ENCODE assay signal across 8 cellular contexts in genomic region chr11:34633990-34634725, GRCh38. TPM values are rescaled to one million over a fixed set of nuclear protein-coding genes. Genes with fewer than 3 reads are reported as not detected.
DNase-seq lines count a peak whose midpoint lies in the region; ATAC-seq and TF ChIP-seq lines count a peak whose summit lies in the region.

No MANE protein-coding gene starts in this region.

- ATAC-seq in activated T-cell treated with anti-CD3 and anti-CD28 coated beads, Interleukin-2, amount 50 U/mL, for 72 hours (replicated peaks in 1 of 2), result peak in 1 of 2 donors; percentile 76
- peak; percentile 67 for ATAC-seq in HG03025 (IDR thresholded peaks at IDR 0.05; ENCODE audit: low FRiP score, unreplicated experiment)

- intact Hi-C loops in head of caudate nucleus (cut with DNase I), result no loop called here

- H3K27me3 Mint-ChIP-seq in activated T-cell treated with anti-CD3 and anti-CD28 coated beads, Interleukin-2, amount 50 U/mL, for 72 hours (ENCODE audit: low read depth), result peaks cover 34% of the 10 kb centered on the region

- no peaks in the 10 kb centered on the region for H3K9me3 Mint-ChIP-seq in activated T-cell treated with anti-CD3 and anti-CD28 coated beads, Interleukin-2, amount 50 U/mL, for 72 hours

- H3K4me3 ChIP-seq in fibroblast of the aortic adventitia (ENCODE audit: low read depth, low read length), result no peak overlapping the region

- no peak for TF ChIP-seq CTCF in fibroblast of the aortic adventitia (IDR thresholded peaks at IDR 0.05; ENCODE audit: insufficient read depth, low read length)

- no peaks in the 10 kb centered on the region for H3K36me3 Mint-ChIP-seq in activated T-cell treated with anti-CD3 and anti-CD28 coated beads, Interleukin-2, amount 50 U/mL, for 72 hours (ENCODE audit: insufficient read depth in 2 of 2)

- no peak for DNase-seq in activated T-cell treated with anti-CD3 and anti-CD28 coated beads, Interleukin-2, amount 50 U/mL, for 72 hours
- DNase-seq in activated T-cell treated with anti-CD3 and anti-CD28 coated beads for 4 hours (no peak), NOMO-1 (lab: John Stamatoyannopoulos, UW; ENCODE audit: unreplicated experiment in 2 of 2) (peak; percentile 83 to 96), fibroblast of the aortic adventitia (ENCODE audit: low read depth) (peak; percentile 67), NCI-H774 (lab: John Stamatoyannopoulos, UW) (no peak), head of caudate nucleus (no peak)
- no peak for DNase-seq in stimulated activated CD4-positive, alpha-beta T cell treated with anti-CD3 and anti-CD28 coated beads, Interleukin-15, amount 100 ng/mL, for 24 hours

- peak overlapping the region in 1 of 2 donors; percentile 63 for H3K4me3 Mint-ChIP-seq in activated T-cell treated with anti-CD3 and anti-CD28 coated beads, Interleukin-2, amount 50 U/mL, for 72 hours

- peak overlapping the region; percentile 15 for H3K27ac Mint-ChIP-seq in activated T-cell treated with anti-CD3 and anti-CD28 coated beads, Interleukin-2, amount 50 U/mL, for 72 hours

- H3K4me1 Mint-ChIP-seq in activated T-cell treated with anti-CD3 and anti-CD28 coated beads, Interleukin-2, amount 50 U/mL, for 72 hours (ENCODE audit: low read depth), result peaks cover 9% of the 10 kb centered on the region

RNA-seq across cellular contexts. Expression of gene EHF, which starts 13.3 kb away (rescaled TPM):
- not detected for total RNA-seq in activated T-cell treated with anti-CD3 and anti-CD28 coated beads, Interleukin-2, amount 50 U/mL, for 72 hours
- total RNA-seq in fibroblast of the aortic adventitia (ENCODE audit: low replicate concordance), result 0.18 TPM in 1 of 2 replicates, not detected in the other

Comparison
In these comparisons a context has a peak if more than half of its experiments do, and no peak if none do; other contexts are left out.
1. DNase-seq: peak in NOMO-1 (2 of 2) and fibroblast of the aortic adventitia (single experiment); none in activated T-cell treated with anti-CD3 and anti-CD28 coated beads, Interleukin-2, amount 50 U/mL, for 72 hours (0 of 2), activated T-cell treated with anti-CD3 and anti-CD28 coated beads for 4 hours (single experiment), NCI-H774 (single experiment), stimulated activated CD4-positive, alpha-beta T cell treated with anti-CD3 and anti-CD28 coated beads, Interleukin-15, amount 100 ng/mL, for 24 hours (single experiment) and head of caudate nucleus (0 of 42).